In the genomic region with DNA sequence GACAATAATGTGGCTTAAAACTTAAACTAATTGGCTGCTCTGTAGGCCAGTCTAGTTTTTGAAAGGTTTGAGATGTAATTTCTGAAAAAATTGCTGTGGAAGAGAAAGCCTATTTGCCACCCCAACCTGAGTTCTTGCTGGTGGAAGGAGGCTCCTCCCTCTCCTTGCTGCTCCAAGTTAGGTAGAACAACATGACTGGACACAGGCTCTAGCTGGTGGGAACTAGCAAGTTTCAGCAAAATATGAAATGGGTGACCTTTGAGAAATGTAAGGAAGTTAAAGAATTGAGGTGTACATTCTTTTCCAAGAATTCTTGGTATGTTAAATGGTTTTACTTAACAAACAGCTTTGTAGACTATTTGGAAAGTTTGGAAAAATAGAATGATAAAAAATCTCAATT, we compare ENCODE assay signal across 18 cellular contexts.
"Had no signal": no experiment of that assay in that cellular context is flagged by ENCODE, and none has a peak within 500 bp of the region (broad histone marks: within the 10 kb centered on the region; RNA-seq: fewer than 3 reads in every experiment).

No MANE protein-coding gene starts in this region.

- H3K4me3 Mint-ChIP-seq: memory B cell; naive thymus-derived CD4-positive, alpha-beta T cell; stimulated activated memory B cell treated with anti-CD40 and anti-IgM and Interleukin-4, amounts not matched to agents 10 μg/mL and 1 μg/mL and 100 μg/mL, for 72 hours had no signal

- H3K27me3 ChIP-seq: body of pancreas, pancreas, thyroid gland had no signal

- ATAC-seq: activated CD4-positive, CD25-positive, alpha-beta regulatory T cell treated with anti-CD3 and anti-CD28 coated beads, Interleukin-2, amount 50 U/mL, for 24 hours; body of pancreas; esophagus mucosa; left ventricle myocardium superior; mucosa of descending colon; naive thymus-derived CD4-positive, alpha-beta T cell; pancreas; stimulated activated memory B cell treated with anti-CD40 and anti-IgM and Interleukin-4, amounts not matched to agents 10 μg/mL and 1 μg/mL and 100 μg/mL, for 72 hours had no signal

- H3K27ac Mint-ChIP-seq: memory B cell; stimulated activated memory B cell treated with anti-CD40 and anti-IgM and Interleukin-4, amounts not matched to agents 10 μg/mL and 1 μg/mL and 100 μg/mL, for 72 hours had no signal

- H3K4me1 ChIP-seq: thyroid gland had no signal

- H3K27ac ChIP-seq: body of pancreas, coronary artery, pancreas, thyroid gland had no signal

- DNase-seq: activated naive CD4-positive, alpha-beta T cell treated with anti-CD3 and anti-CD28 coated beads, Interleukin-2, amount 50 U/mL, for 16 hours; activated T-cell treated with anti-CD3 and anti-CD28 coated beads for 4 hours; body of pancreas; central memory CD4-positive, alpha-beta T cell; foreskin fibroblast; glutamatergic neuron; hypothalamus; kidney glomerular epithelial cell; left ventricle myocardium superior; mucosa of descending colon; naive thymus-derived CD4-positive, alpha-beta T cell; pancreas; thyroid gland had no signal

- H3K4me3 ChIP-seq: body of pancreas, coronary artery, mucosa of descending colon, pancreas, thyroid gland had no signal

- H3K27me3 Mint-ChIP-seq: memory B cell; naive thymus-derived CD4-positive, alpha-beta T cell; stimulated activated memory B cell treated with anti-CD40 and anti-IgM and Interleukin-4, amounts not matched to agents 10 μg/mL and 1 μg/mL and 100 μg/mL, for 72 hours had no signal

- H3K9me3 Mint-ChIP-seq: memory B cell; stimulated activated memory B cell treated with anti-CD40 and anti-IgM and Interleukin-4, amounts not matched to agents 10 μg/mL and 1 μg/mL and 100 μg/mL, for 72 hours had no signal
